8 cellular contexts compared by ENCODE assay signal in genomic region chr1:219173758-219174671, GRCh38. TPM values are rescaled to one million over a fixed set of nuclear protein-coding genes. Genes with fewer than 3 reads are reported as not detected.
DNase-seq lines count a peak whose midpoint lies in the region; ATAC-seq and TF ChIP-seq lines count a peak whose summit lies in the region.

LYPLAL1 (plus strand) TSS chr1:219173878; CDS start chr1:219173891, 13 bp downstream.

- H3K4me1 ChIP-seq in fibroblast of lung (ENCODE audit: control insufficient read depth, extremely low read depth, insufficient read depth, low read length): no peaks in the 10 kb centered on the region

- H3K27me3 Mint-ChIP-seq in naive thymus-derived CD8-positive, alpha-beta T cell: no peaks in the 10 kb centered on the region
- H3K27me3 Mint-ChIP-seq in stimulated activated naive B cell treated with anti-CD40 and anti-IgM and Interleukin-4, amounts not matched to agents 10 μg/mL and 1 μg/mL and 100 μg/mL, for 72 hours: no peaks in the 10 kb centered on the region

- H3K27me3 ChIP-seq in fibroblast of lung (ENCODE audit: control insufficient read depth, insufficient read depth, low read length): no peaks in the 10 kb centered on the region

- POLR2A ChIA-PET in naive thymus-derived CD8-positive, alpha-beta T cell (lab: Charles Lee): interaction anchor here (0.5 to 1.2 kb wide), 5 partner anchors 14 to 1577 kb away, joined by 3 to 6 read pairs (median 3); partner anchors contain the start of genes GPATCH2 and SPATA17

- peak within 1 kb of the TSS; percentile 95 to 99 (median 98) for H3K4me3 Mint-ChIP-seq in naive thymus-derived CD8-positive, alpha-beta T cell
- H3K4me3 Mint-ChIP-seq in stimulated activated naive B cell treated with anti-CD40 and anti-IgM and Interleukin-4, amounts not matched to agents 10 μg/mL and 1 μg/mL and 100 μg/mL, for 72 hours: peak within 1 kb of the TSS; percentile 92 to 98

- H3K27ac Mint-ChIP-seq in naive thymus-derived CD8-positive, alpha-beta T cell: peak within 1 kb of the TSS; percentile 93 to 99 (median 97)
- peak within 1 kb of the TSS; percentile 97 for H3K27ac Mint-ChIP-seq in stimulated activated naive B cell treated with anti-CD40 and anti-IgM and Interleukin-4, amounts not matched to agents 10 μg/mL and 1 μg/mL and 100 μg/mL, for 72 hours

- peak within 1 kb of the TSS; percentile 81 for H3K27ac ChIP-seq in KOPT-K1 (ENCODE audit: low read depth, low read length, poor library complexity, severe bottlenecking)
- H3K27ac ChIP-seq in fibroblast of lung (ENCODE audit: insufficient read depth, low read length): peak within 1 kb of the TSS; percentile 84

- H3K36me3 Mint-ChIP-seq in naive thymus-derived CD8-positive, alpha-beta T cell: peaks cover 0 to 6% (median 5%) of the 10 kb centered on the region in 3 donors
- H3K36me3 Mint-ChIP-seq in stimulated activated naive B cell treated with anti-CD40 and anti-IgM and Interleukin-4, amounts not matched to agents 10 μg/mL and 1 μg/mL and 100 μg/mL, for 72 hours: peaks cover 17 to 23% of the 10 kb centered on the region in 2 donors

- TF ChIP-seq CTCF in fibroblast of lung (conservative IDR thresholded peaks at IDR 0.05 in 1 of 2, IDR thresholded peaks at IDR 0.05 in 1 of 2; ENCODE audit: low read depth in 1 of 2, low read length in 2 of 2): no peak

- H3K36me3 ChIP-seq in KOPT-K1 (ENCODE audit: insufficient read depth, low read length) (peaks cover under 1% of the 10 kb centered on the region), fibroblast of lung (ENCODE audit: control insufficient read depth, insufficient read depth, low read length) (no peaks in the 10 kb centered on the region)

- peak within 1 kb of the TSS; percentile 97 for H3K4me2 ChIP-seq in fibroblast of lung (ENCODE audit: extremely low read depth, insufficient read depth, low read length)

- H3K9me3 ChIP-seq in KOPT-K1 (ENCODE audit: insufficient read depth, low read length, poor library complexity, severe bottlenecking): no peaks in the 10 kb centered on the region
- no peaks in the 10 kb centered on the region for H3K9me3 ChIP-seq in fibroblast of lung (ENCODE audit: control insufficient read depth, insufficient read depth, low read depth, low read length)

- H3K9me3 Mint-ChIP-seq in naive thymus-derived CD8-positive, alpha-beta T cell: peaks cover 0 to 4% (median 0%) of the 10 kb centered on the region in 9 donors
- peaks cover 0 to 3% of the 10 kb centered on the region in 2 donors for H3K9me3 Mint-ChIP-seq in stimulated activated naive B cell treated with anti-CD40 and anti-IgM and Interleukin-4, amounts not matched to agents 10 μg/mL and 1 μg/mL and 100 μg/mL, for 72 hours

- H2AFZ ChIP-seq in fibroblast of lung (ENCODE audit: low read length): peak within 1 kb of the TSS; percentile 64

- no peaks in the 10 kb centered on the region for H4K20me1 ChIP-seq in fibroblast of lung (ENCODE audit: control insufficient read depth, extremely low read depth, insufficient read depth, low read length)

- peak within 1 kb of the TSS; percentile 57 to 87 (median 68) for H3K4me3 ChIP-seq in fibroblast of lung (replicated peaks in 1 of 4; ENCODE audit: control extremely low read depth in 1 of 4, insufficient read depth in 1 of 4, low read depth in 3 of 4, low read length in 4 of 4)

- peaks cover 12% of the 10 kb centered on the region for H3K79me2 ChIP-seq in fibroblast of lung (ENCODE audit: control insufficient read depth, insufficient read depth, low read length)

- DNase-seq in Daoy (ENCODE audit: low read depth): peak; percentile 94
- DNase-seq in RPMI8226: peak; percentile 97
- peak; percentile 74 to 84 for DNase-seq in activated T-helper 1 cell treated with anti-CD3 and anti-CD28 coated beads, Interleukin-2, amount 50 U/mL, for 16 hours (ENCODE audit: low read depth in 1 of 2, low spot score in 1 of 2)
- peak; percentile 82 to 90 for DNase-seq in fibroblast of lung (ENCODE audit: low read depth in 2 of 2)
- DNase-seq in naive thymus-derived CD8-positive, alpha-beta T cell: peak; percentile 80 to 91 (median 87)
- DNase-seq in stimulated activated naive B cell treated with anti-CD40 and anti-IgM and Interleukin-4, amounts not matched to agents 10 μg/mL and 1 μg/mL and 100 μg/mL, for 72 hours: peak; percentile 92

- peaks cover 20 to 54% (median 51%) of the 10 kb centered on the region in 4 donors for H3K4me1 Mint-ChIP-seq in naive thymus-derived CD8-positive, alpha-beta T cell
- peaks cover 21 to 39% of the 10 kb centered on the region in 2 donors for H3K4me1 Mint-ChIP-seq in stimulated activated naive B cell treated with anti-CD40 and anti-IgM and Interleukin-4, amounts not matched to agents 10 μg/mL and 1 μg/mL and 100 μg/mL, for 72 hours

- peak within 1 kb of the TSS; percentile 79 for H3K9ac ChIP-seq in fibroblast of lung (ENCODE audit: insufficient read depth, low read length)

- ATAC-seq in GM21786 (IDR thresholded peaks at IDR 0.05; ENCODE audit: unreplicated experiment): peak; percentile 53
- ATAC-seq in naive thymus-derived CD8-positive, alpha-beta T cell: peak; percentile 95 to 97
- peak; percentile 91 to 96 for ATAC-seq in stimulated activated naive B cell treated with anti-CD40 and anti-IgM and Interleukin-4, amounts not matched to agents 10 μg/mL and 1 μg/mL and 100 μg/mL, for 72 hours (replicated peaks)

RNA-seq across cellular contexts. Expression of gene LYPLAL1, which starts in this region (rescaled TPM):
- total RNA-seq in Daoy (2014; rRNA removed; shearing (Covaris generic)): 16.2 and 36.1 TPM in 2 replicates
- total RNA-seq in fibroblast of lung: 51.5 and 52.6 TPM in 2 replicates
- polyA plus RNA-seq in fibroblast of lung: 22.2 and 29.9 TPM in 2 replicates
- 24.8 and 33.5 TPM in 2 replicates for polyA plus RNA-seq in fibroblast of lung (2012)
- 1.9 and 3.4 TPM in 2 replicates for polyA minus RNA-seq in fibroblast of lung (ENCODE audit: low replicate concordance)
- total RNA-seq in naive thymus-derived CD8-positive, alpha-beta T cell: 10 to 100 TPM; 22.4 to 23.2 TPM
- polyA plus RNA-seq in naive thymus-derived CD8-positive, alpha-beta T cell: 10 to 100 TPM; 18.8 to 36.3 (median 27.3) TPM

Comparison
In these comparisons a context has a peak if more than half of its experiments do, and no peak if none do; other contexts are left out.
1. Peak in every context shown above with its lines: DNase-seq, ATAC-seq, H3K4me3 ChIP-seq and H3K27ac ChIP-seq.